In genomic region chr2:60411295-60411694, GRCh38 we compare ENCODE assay signal across 24 cellular contexts.
DNase-seq lines count a peak whose midpoint lies in the region; ATAC-seq, FAIRE-seq and TF ChIP-seq lines count a peak whose summit lies in the region.
"Had no signal": no experiment of that assay in that cellular context is flagged by ENCODE, and none has a peak within 500 bp of the region (broad histone marks: within the 10 kb centered on the region; RNA-seq: fewer than 3 reads in every experiment).

No MANE protein-coding gene starts in this region.

- no peaks in the 10 kb centered on the region; the same call in 1 of the 2 replicates for H3F3A ChIP-seq in DOHH2 (ENCODE audit: control insufficient read depth, insufficient read depth)

- peaks cover 21% of the 10 kb centered on the region for H3K4me1 Mint-ChIP-seq in astrocyte (ENCODE audit: low read depth, unreplicated experiment)
- H3K4me1 Mint-ChIP-seq: CD4-positive, CD25-positive, alpha-beta regulatory T cell had no signal

- DNase-seq in Kasumi-1 (lab: John Stamatoyannopoulos, UW), result peak; percentile 44 to 55
- DNase-seq in astrocyte (ENCODE audit: low read depth), result peak; percentile 4
- no peak for DNase-seq in NCI-H526 (lab: John Stamatoyannopoulos, UW)
- no peak for DNase-seq in heart left ventricle
- DNase-seq: activated CD4-positive, alpha-beta T cell treated with anti-CD3 and anti-CD28 coated beads for 48 hours; activated naive CD4-positive, alpha-beta T cell treated with anti-CD3 and anti-CD28 coated beads, Interleukin-2, amount 50 U/mL, for 16 hours; aorta; CD4-positive, CD25-positive, alpha-beta regulatory T cell; GM23248; hypothalamus; left ventricle myocardium inferior; MG63; NCI-H1694; substantia nigra had no signal

- no peak for TF ChIP-seq POLR2A in heart left ventricle (IDR thresholded peaks at IDR 0.05)

- 46 to 62% (median 49%) methylated on average over 3 of the region's 3 CpGs for WGBS in heart left ventricle, 4 donors

- H3K27ac Mint-ChIP-seq in astrocyte (ENCODE audit: unreplicated experiment), result no peak overlapping the region
- H3K27ac Mint-ChIP-seq: activated T-helper 1 cell treated with anti-CD3 and anti-CD28 coated beads, Interleukin-12 subunit alpha, Interleukin-12 subunit beta, Interleukin-2, Interleukin-4 antibody, amounts not matched to agents 30 ng/mL and 10 ng/mL and 1 ng/mL, durations not matched to agents 14 hours and 24 hours and 36 hours; CD4-positive, CD25-positive, alpha-beta regulatory T cell; T-helper 1 cell treated with Interleukin-12 subunit alpha and Interleukin-12 subunit beta and Interleukin-4 antibody, amounts not matched to agents 30 μg/mL and 1 μg/mL, for 36 hours had no signal

- H3K4me2 ChIP-seq in DOHH2 (ENCODE audit: low read length), result peak overlapping the region; percentile 59
- H3K4me2 ChIP-seq in astrocyte (ENCODE audit: low read length), result no peak overlapping the region

- intact Hi-C loops in heart left ventricle (cut with DNase I), result no loop called here

- H3K4me3 Mint-ChIP-seq in astrocyte (ENCODE audit: unreplicated experiment), result no peak overlapping the region
- H3K4me3 Mint-ChIP-seq: activated T-helper 1 cell treated with anti-CD3 and anti-CD28 coated beads, Interleukin-12 subunit alpha, Interleukin-12 subunit beta, Interleukin-2, Interleukin-4 antibody, amounts not matched to agents 30 ng/mL and 10 ng/mL and 1 ng/mL, durations not matched to agents 14 hours and 24 hours and 36 hours; CD4-positive, CD25-positive, alpha-beta regulatory T cell; neural crest cell; T-helper 1 cell treated with Interleukin-12 subunit alpha and Interleukin-12 subunit beta and Interleukin-4 antibody, amounts not matched to agents 30 μg/mL and 1 μg/mL, for 36 hours had no signal

- no peaks in the 10 kb centered on the region for H3K36me3 Mint-ChIP-seq in astrocyte (ENCODE audit: low read depth, unreplicated experiment)
- H3K36me3 Mint-ChIP-seq: CD4-positive, CD25-positive, alpha-beta regulatory T cell had no signal

- no peaks in the 10 kb centered on the region for H3K27me3 ChIP-seq in DOHH2 (ENCODE audit: control insufficient read depth, low read length)
- no peaks in the 10 kb centered on the region for H3K27me3 ChIP-seq in astrocyte (ENCODE audit: insufficient read depth, low read length)
- no peaks in the 10 kb centered on the region for H3K27me3 ChIP-seq in neutrophil
- no peaks in the 10 kb centered on the region for H3K27me3 ChIP-seq in heart left ventricle
- H3K27me3 ChIP-seq: MG63, SJSA1 had no signal

- peak overlapping the region; percentile 42 for H3K4me3 ChIP-seq in DOHH2 (ENCODE audit: low read length)
- no peak overlapping the region for H3K4me3 ChIP-seq in astrocyte (ENCODE audit: insufficient read depth, low read depth, low read length)
- peak overlapping the region in 1 of 2 experiments; percentile 12 for H3K4me3 ChIP-seq in neutrophil (ENCODE audit: low read depth in 1 of 2, low read length in 1 of 2)
- H3K4me3 ChIP-seq in heart left ventricle, result no peak overlapping the region
- H3K4me3 ChIP-seq: GM23248, left ventricle myocardium inferior, MG63, SJSA1 had no signal

- H3K4me1 ChIP-seq in DOHH2 (ENCODE audit: control insufficient read depth, low read length) (peaks cover 68% of the 10 kb centered on the region), astrocyte (ENCODE audit: insufficient read depth, low read length) (peaks cover 2% of the 10 kb centered on the region), neutrophil (ENCODE audit: control insufficient read depth in 1 of 2, insufficient read depth in 1 of 2, low read depth in 1 of 2, low read length in 1 of 2) (peaks cover 50% of the 10 kb centered on the region in 2 experiments), heart left ventricle (peaks cover 0 to 17% (median 4%) of the 10 kb centered on the region in 12 donors)

- H2AFZ ChIP-seq in astrocyte (ENCODE audit: low read depth, low read length), result no peak overlapping the region
- H2AFZ ChIP-seq: GM23248 had no signal

- H3K9me3 ChIP-seq in DOHH2 (ENCODE audit: control insufficient read depth, insufficient read depth, low read length) (no peaks in the 10 kb centered on the region), astrocyte (ENCODE audit: insufficient read depth, low read depth, low read length) (no peaks in the 10 kb centered on the region), neutrophil (no peaks in the 10 kb centered on the region), heart left ventricle (peaks cover 0 to 6% (median 0%) of the 10 kb centered on the region in 12 donors)
- H3K9me3 ChIP-seq: left ventricle myocardium inferior, SJSA1 had no signal

- ATAC-seq in GM21381 (IDR thresholded peaks at IDR 0.05; ENCODE audit: unreplicated experiment) (no peak), heart left ventricle (no peak)
- ATAC-seq: sciatic nerve had no signal

- no peaks in the 10 kb centered on the region for H4K20me1 ChIP-seq in DOHH2 (ENCODE audit: control insufficient read depth, insufficient read depth, low read depth, low read length)
- no peaks in the 10 kb centered on the region for H4K20me1 ChIP-seq in astrocyte (ENCODE audit: insufficient read depth, low read length)

- H3K9me3 Mint-ChIP-seq in astrocyte (ENCODE audit: unreplicated experiment), result peaks cover 3% of the 10 kb centered on the region
- H3K9me3 Mint-ChIP-seq: activated T-helper 1 cell treated with anti-CD3 and anti-CD28 coated beads, Interleukin-12 subunit alpha, Interleukin-12 subunit beta, Interleukin-2, Interleukin-4 antibody, amounts not matched to agents 30 ng/mL and 10 ng/mL and 1 ng/mL, durations not matched to agents 14 hours and 24 hours and 36 hours; T-helper 1 cell treated with Interleukin-12 subunit alpha and Interleukin-12 subunit beta and Interleukin-4 antibody, amounts not matched to agents 30 μg/mL and 1 μg/mL, for 36 hours had no signal

- TF ChIP-seq CTCF in DOHH2 (IDR thresholded peaks at IDR 0.05; ENCODE audit: low read depth, low read length, poor library complexity, severe bottlenecking), result no peak
- no peak for TF ChIP-seq CTCF in astrocyte (IDR thresholded peaks at IDR 0.05; ENCODE audit: insufficient read depth, low read depth, low read length)
- TF ChIP-seq CTCF in neutrophil (IDR thresholded peaks at IDR 0.05), result no peak
- no peak for TF ChIP-seq CTCF in heart left ventricle (IDR thresholded peaks at IDR 0.05)

- peaks cover 16% of the 10 kb centered on the region for H3K27me3 Mint-ChIP-seq in astrocyte (ENCODE audit: low read depth, unreplicated experiment)

- H3K9ac ChIP-seq in astrocyte (ENCODE audit: low read length), result no peak overlapping the region
- H3K9ac ChIP-seq: GM23248 had no signal

- H3K36me3 ChIP-seq in DOHH2 (ENCODE audit: control insufficient read depth, low read length) (no peaks in the 10 kb centered on the region), astrocyte (ENCODE audit: insufficient read depth, low read length) (no peaks in the 10 kb centered on the region), neutrophil (no peaks in the 10 kb centered on the region), heart left ventricle (no peaks in the 10 kb centered on the region)
- H3K36me3 ChIP-seq: left ventricle myocardium inferior, MG63, SJSA1 had no signal

- FAIRE-seq in astrocyte (lab: Jason Lieb, UNC), result no peak
- FAIRE-seq: frontal cortex had no signal

- no peaks in the 10 kb centered on the region for H3K79me2 ChIP-seq in DOHH2 (ENCODE audit: control insufficient read depth, low read length)
- no peaks in the 10 kb centered on the region for H3K79me2 ChIP-seq in astrocyte (ENCODE audit: insufficient read depth, low read length)

- no peak overlapping the region for H3K27ac ChIP-seq in DOHH2 (ENCODE audit: low read depth, low read length)
- no peak overlapping the region for H3K27ac ChIP-seq in astrocyte (ENCODE audit: low read depth, low read length)
- peak overlapping the region; percentile 73 for H3K27ac ChIP-seq in neutrophil
- H3K27ac ChIP-seq in heart left ventricle, result no peak overlapping the region
- H3K27ac ChIP-seq: epithelial cell of prostate, GM23248, left ventricle myocardium inferior, SJSA1 had no signal

- H3K9me2 ChIP-seq in DOHH2 (replicated peaks; ENCODE audit: control insufficient read depth, low read length), result no peaks in the 10 kb centered on the region

Comparison
In these comparisons a context has a peak if more than half of its experiments do, and no peak if none do; other contexts are left out.
1. DNase-seq: peak in Kasumi-1 (2 of 2) and astrocyte (single experiment); none in NCI-H526 (0 of 2) and heart left ventricle (0 of 5).